In genomic region chr15:78718842-78719241, GRCh38 we compare ENCODE assay signal across 20 cellular contexts.
DNase-seq lines count a peak whose midpoint lies in the region; ATAC-seq, FAIRE-seq and TF ChIP-seq lines count a peak whose summit lies in the region.
"Had no signal": no experiment of that assay in that cellular context is flagged by ENCODE, and none has a peak within 500 bp of the region (broad histone marks: within the 10 kb centered on the region; RNA-seq: fewer than 3 reads in every experiment).

No MANE protein-coding gene starts in this region.

- POLR2A ChIA-PET in A549 (lab: Yijun Ruan, JAX) = no interaction called here
- POLR2A ChIA-PET in HCT116 (lab: Charles Lee) = no interaction called here
- POLR2A ChIA-PET in OCI-LY7 (lab: Charles Lee) = no interaction called here

- WGBS in A549 (ENCODE audit: missing lambda C conversion rate) = 91% methylated on average over 2 of the region's 2 CpGs
- WGBS in sigmoid colon, 2 donors = 67 to 68% methylated on average over 2 of the region's 2 CpGs
- 63 to 73% methylated on average over 2 of the region's 2 CpGs for whole genome bisulfite sequencing in body of pancreas, 2 donors

- BruUV-seq in HCT116 (replicated peaks; lab: Mats Ljungman, UMichigan) (no TSS peak), OCI-LY7 (replicated peaks; lab: Mats Ljungman, UMichigan) (no TSS peak)

- H3K27ac ChIP-seq in A549 (peak overlapping the region; percentile 75 to 82; a peak in 4 of 6 replicates), HCT116 (ENCODE audit: low read depth, low read length) (no peak overlapping the region), sigmoid colon (peak overlapping the region in 3 of 4 donors; percentile 37 to 55 (median 49)), osteoblast (ENCODE audit: low read depth, low read length) (no peak overlapping the region), body of pancreas (no peak overlapping the region), OCI-LY7 (ENCODE audit: low read depth, low read length, poor library complexity, severe bottlenecking) (no peak overlapping the region)
- H3K27ac ChIP-seq: GM23248 had no signal

- no peaks in the 10 kb centered on the region for H3K9me2 ChIP-seq in HCT116 (ENCODE audit: insufficient read depth)
- H3K9me2 ChIP-seq in OCI-LY7 (ENCODE audit: insufficient read depth, low read length) = no peaks in the 10 kb centered on the region

- TF ChIP-seq EP300 in A549 (IDR thresholded peaks at IDR 0.05) (no peak), sigmoid colon (IDR thresholded peaks at IDR 0.05) (no peak)

- FAIRE-seq in A549 (lab: Jason Lieb, UNC) (no peak), endometrium (lab: Jason Lieb, UNC) (peak; percentile 4)
- FAIRE-seq: G401.6, GM12892, GM19239, H1 had no signal

- TF ChIP-seq RAD21 in A549 (conservative IDR thresholded peaks at IDR 0.05 in 1 of 2, IDR thresholded peaks at IDR 0.05 in 1 of 2) (no peak), HCT116 (IDR thresholded peaks at IDR 0.05; ENCODE audit: low read depth) (no peak)

- peak overlapping the region; percentile 73 for H3K4me2 ChIP-seq in A549
- H3K4me2 ChIP-seq in HCT116 (ENCODE audit: low read length) = 0 out of 2 replicates have a peak overlapping the region, but pooled peaks have one; percentile 56
- no peak overlapping the region for H3K4me2 ChIP-seq in osteoblast (ENCODE audit: insufficient read depth, low read length)
- H3K4me2 ChIP-seq in OCI-LY7 (ENCODE audit: low read length) = no peak overlapping the region

- TF ChIP-seq POLR2A in A549 (IDR thresholded peaks at IDR 0.05; ENCODE audit: low read length) (no peak), HCT116 (IDR thresholded peaks at IDR 0.05; ENCODE audit: borderline replicate concordance, extremely low read depth, insufficient read depth, insufficient read length) (no peak), sigmoid colon (IDR thresholded peaks at IDR 0.05) (no peak), body of pancreas (IDR thresholded peaks at IDR 0.05) (no peak)

- RAD21 ChIA-PET in HCT116 (lab: Charles Lee; ENCODE audit: low non-redundant PET in 1 of 2, low total read pairs in 2 of 2, uncharacterized antibody in 2 of 2, unreplicated experiment in 2 of 2) = no interaction called here

- DNase-seq in A549 (ENCODE audit: low read depth in 1 of 2, low spot score in 1 of 2) (no peak), HCT116 (ENCODE audit: low read depth, low spot score) (no peak), sigmoid colon (no peak), osteoblast (ENCODE audit: insufficient read length, low spot score, missing footprints) (no peak), body of pancreas (no peak), OCI-LY7 (ENCODE audit: low spot score) (no peak)
- DNase-seq: 8988T; C1 segment of cervical spinal cord; CD4-positive, alpha-beta memory T cell; COR-L47; DMS153; DND-41; GM23248; H7; HCEC 1CT had no signal

- CTCF ChIA-PET in A549 (lab: Yijun Ruan, JAX) (interaction anchor here (1.2 to 1.8 kb wide), 3 partner anchors 9 to 19 kb away, joined by 3 to 7 read pairs (median 4); no protein-coding TSS in a partner anchor), HCT116 (lab: Charles Lee) (interaction anchor here (1.2 to 1.3 kb wide), 2 partner anchors 9 to 20 kb away, joined by 3 to 5 read pairs; no protein-coding TSS in a partner anchor), OCI-LY7 (lab: Charles Lee; ENCODE audit: unreplicated experiment) (no interaction called here)

- no peaks in the 10 kb centered on the region for H3K79me2 ChIP-seq in HCT116 (ENCODE audit: insufficient read depth, low read length)
- no peaks in the 10 kb centered on the region for H3K79me2 ChIP-seq in osteoblast (ENCODE audit: insufficient read depth, low read length)
- no peaks in the 10 kb centered on the region for H3K79me2 ChIP-seq in OCI-LY7 (ENCODE audit: insufficient read depth, low read depth, low read length)

- H3K36me3 ChIP-seq in HCT116 (ENCODE audit: control insufficient read depth in 1 of 2, insufficient read depth in 2 of 2, low read length in 2 of 2) (no peaks in the 10 kb centered on the region), sigmoid colon (no peaks in the 10 kb centered on the region), osteoblast (ENCODE audit: insufficient read depth, low read length) (no peaks in the 10 kb centered on the region), body of pancreas (replicated peaks in 1 of 2; ENCODE audit: insufficient read depth in 1 of 2, low read depth in 2 of 2) (no peaks in the 10 kb centered on the region), OCI-LY7 (ENCODE audit: insufficient read depth, low read length) (no peaks in the 10 kb centered on the region)

- H3K9me3 ChIP-seq in A549 (0 out of 3 replicates have a peak, but pooled peaks cover 5% of the 10 kb centered on the region), HCT116 (ENCODE audit: control insufficient read depth in 1 of 2, insufficient read depth in 1 of 2, low read depth in 1 of 2, low read length in 2 of 2) (peaks cover 0 to 4% of the 10 kb centered on the region in 2 experiments; a peak in 1 of 4 replicates), sigmoid colon (no peaks in the 10 kb centered on the region), osteoblast (ENCODE audit: low read depth, low read length) (no peaks in the 10 kb centered on the region), body of pancreas (no peaks in the 10 kb centered on the region), OCI-LY7 (ENCODE audit: low read length) (no peaks in the 10 kb centered on the region)

- ATAC-seq in A549 = no peak
- no peak for ATAC-seq in HCT116
- no peak for ATAC-seq in body of pancreas

- no peak overlapping the region for H2AFZ ChIP-seq in HCT116 (ENCODE audit: low read depth, low read length, poor library complexity, severe bottlenecking)
- H2AFZ ChIP-seq in osteoblast (ENCODE audit: low read length) = no peak overlapping the region
- H2AFZ ChIP-seq in OCI-LY7 (ENCODE audit: low read length) = no peak overlapping the region
- H2AFZ ChIP-seq: GM23248 had no signal

- intact Hi-C loops in HCT116 (cut with micrococcal nuclease) = no loop called here
- intact Hi-C loops in sigmoid colon (cut with DNase I) = no loop called here
- intact Hi-C loops in body of pancreas (cut with DNase I) = no loop called here
- intact Hi-C loops in OCI-LY7 (cut with micrococcal nuclease; ENCODE audit: unreplicated experiment) = no loop called here

- H3K27me3 ChIP-seq in HCT116 (ENCODE audit: insufficient read depth, low read length) (no peaks in the 10 kb centered on the region), sigmoid colon (no peaks in the 10 kb centered on the region), osteoblast (ENCODE audit: insufficient read depth, low read length) (peaks cover 6% of the 10 kb centered on the region), body of pancreas (peaks cover 0 to 4% of the 10 kb centered on the region in 2 donors)

- no peak overlapping the region for H3K9ac ChIP-seq in HCT116 (ENCODE audit: low read length)
- H3K9ac ChIP-seq: GM23248 had no signal

- H3K4me1 ChIP-seq in A549 = peaks cover 24% of the 10 kb centered on the region
- H3K4me1 ChIP-seq in HCT116 (ENCODE audit: control insufficient read depth in 1 of 2, insufficient read depth in 2 of 2, low read length in 2 of 2) = peaks cover 4 to 21% of the 10 kb centered on the region in 2 experiments; a peak in 3 of 4 replicates
- H3K4me1 ChIP-seq in sigmoid colon = peaks cover 0 to 8% (median 3%) of the 10 kb centered on the region in 4 donors
- peaks cover 15% of the 10 kb centered on the region for H3K4me1 ChIP-seq in osteoblast (ENCODE audit: insufficient read depth, low read length)
- no peaks in the 10 kb centered on the region for H3K4me1 ChIP-seq in body of pancreas
- H3K4me1 ChIP-seq in OCI-LY7 (ENCODE audit: insufficient read depth, low read length, poor library complexity, severe bottlenecking) = no peaks in the 10 kb centered on the region

- TF ChIP-seq CTCF in A549 (IDR thresholded peaks at IDR 0.05) (no peak), HCT116 (IDR thresholded peaks at IDR 0.05 in 2 of 3, conservative IDR thresholded peaks at IDR 0.05 in 1 of 3; ENCODE audit: borderline replicate concordance in 1 of 3, insufficient read depth in 1 of 3, low read depth in 2 of 3, low read length in 2 of 3) (no peak), sigmoid colon (IDR thresholded peaks at IDR 0.05) (no peak), osteoblast (IDR thresholded peaks at IDR 0.05; ENCODE audit: extremely low read depth, low read depth, low read length) (no peak), body of pancreas (IDR thresholded peaks at IDR 0.05) (no peak), OCI-LY7 (conservative IDR thresholded peaks at IDR 0.05; ENCODE audit: low read length) (no peak)

- H3K4me3 ChIP-seq in A549 (no peak overlapping the region), HCT116 (replicated peaks in 1 of 2; ENCODE audit: low read depth in 1 of 2, low read length in 2 of 2) (no peak overlapping the region), sigmoid colon (no peak overlapping the region), osteoblast (ENCODE audit: insufficient read depth, low read length) (no peak overlapping the region), body of pancreas (no peak overlapping the region), OCI-LY7 (ENCODE audit: low read depth, low read length, poor library complexity, severe bottlenecking) (no peak overlapping the region)
- H3K4me3 ChIP-seq: GM23248 had no signal

- H4K20me1 ChIP-seq in HCT116 (ENCODE audit: insufficient read depth) (no peaks in the 10 kb centered on the region), osteoblast (ENCODE audit: insufficient read depth, low read length) (no peaks in the 10 kb centered on the region), OCI-LY7 (ENCODE audit: insufficient read depth, low read length) (no peaks in the 10 kb centered on the region)

TF ChIP-seq in A549, 52 proteins besides CTCF, POLR2A, EP300 and RAD21 (continues in another document):
- TF ChIP-seq ZNF302 (CRISPR knock-in tag; IDR thresholded peaks at IDR 0.05) (no peak), TP53 (CRISPR knock-in tag; IDR thresholded peaks at IDR 0.05) (no peak), SREBF2 (IDR thresholded peaks at IDR 0.05) (no peak), EHMT2 (IDR thresholded peaks at IDR 0.05; ENCODE audit: low read depth) (no peak)

TF ChIP-seq in HCT116, 20 proteins besides CTCF, POLR2A, EP300 and RAD21 (continues in another document):
- TF ChIP-seq SIN3A (IDR thresholded peaks at IDR 0.05; ENCODE audit: low read depth) (no peak), ZBTB33 (IDR thresholded peaks at IDR 0.05; ENCODE audit: extremely low read depth, insufficient replicate concordance, low read length) (no peak), SP1 (IDR thresholded peaks at IDR 0.05; ENCODE audit: low read depth) (no peak)

Comparison
In these comparisons a context has a peak if more than half of its experiments do, and no peak if none do; other contexts are left out.
1. H3K27ac ChIP-seq: peak in A549 (2 of 2) and sigmoid colon (3 of 4); none in HCT116 (single experiment), osteoblast (single experiment), body of pancreas (0 of 4) and OCI-LY7 (single experiment).
2. H3K4me2 ChIP-seq: peak in A549 (single experiment) and HCT116 (single experiment); none in osteoblast (single experiment) and OCI-LY7 (single experiment).